12 cellular contexts compared by ENCODE assay signal in the genomic region with DNA sequence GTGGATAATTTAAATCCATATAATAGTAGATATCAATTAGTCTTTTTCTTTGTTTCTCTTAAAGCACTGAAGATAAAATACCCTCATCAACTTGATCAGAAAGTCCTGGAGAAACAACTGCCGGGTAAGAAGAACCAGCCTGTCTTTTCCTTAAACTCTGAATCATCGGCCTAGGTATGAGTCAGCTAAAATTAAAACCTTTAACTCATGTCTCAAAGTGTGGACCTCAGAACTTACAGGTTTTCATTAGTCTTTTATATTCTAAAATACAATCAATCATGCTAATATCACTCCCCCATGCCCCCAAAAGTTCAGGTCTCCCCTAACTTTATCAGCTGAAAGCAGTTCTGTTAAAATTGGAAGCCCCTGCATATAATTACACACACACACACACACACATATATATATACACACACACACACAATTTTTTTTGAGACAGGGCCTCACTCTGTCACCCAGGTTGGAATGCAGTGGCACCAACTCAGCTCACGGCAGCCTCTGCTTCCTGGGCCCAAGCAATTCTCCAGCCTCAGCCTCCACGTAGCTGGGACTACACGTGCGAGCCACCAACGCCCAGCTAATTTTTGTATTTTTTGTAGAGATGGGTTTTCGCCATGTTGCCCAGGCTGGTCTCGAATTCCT.
DNase-seq lines count a peak whose midpoint lies in the region; TF ChIP-seq lines count a peak whose summit lies in the region.
"Had no signal": no experiment of that assay in that cellular context is flagged by ENCODE, and none has a peak within 500 bp of the region (broad histone marks: within the 10 kb centered on the region; RNA-seq: fewer than 3 reads in every experiment).

No MANE protein-coding gene starts in this region.

- H3K4me1 Mint-ChIP-seq in activated naive CD4-positive, alpha-beta T cell treated with anti-CD3 and anti-CD28 coated beads, Interleukin-2, amount 50 U/mL, for 24 hours = no peaks in the 10 kb centered on the region
- H3K4me1 Mint-ChIP-seq: CD4-positive, CD25-positive, alpha-beta regulatory T cell; H9 had no signal

- H3K9me3 Mint-ChIP-seq in activated naive CD4-positive, alpha-beta T cell treated with anti-CD3 and anti-CD28 coated beads, Interleukin-2, amount 50 U/mL, for 24 hours = no peaks in the 10 kb centered on the region
- H3K9me3 Mint-ChIP-seq: CD4-positive, CD25-positive, alpha-beta regulatory T cell; H9 had no signal

- H3K4me3 ChIP-seq in SK-N-MC = no peak overlapping the region
- no peak overlapping the region for H3K4me3 ChIP-seq in fibroblast of mammary gland (ENCODE audit: control insufficient read depth, low read depth, low read length)

- TF ChIP-seq CTCF in fibroblast of mammary gland (conservative IDR thresholded peaks at IDR 0.05; ENCODE audit: control insufficient read depth, insufficient read depth, low read depth, low read length) = no peak

- no peaks in the 10 kb centered on the region for H3K9me3 ChIP-seq in SK-N-MC (ENCODE audit: low read depth, low read length)

- peak overlapping the region; percentile 46 for H3K27ac Mint-ChIP-seq in activated naive CD4-positive, alpha-beta T cell treated with anti-CD3 and anti-CD28 coated beads, Interleukin-2, amount 50 U/mL, for 24 hours
- H3K27ac Mint-ChIP-seq: activated CD4-positive, alpha-beta T cell treated with anti-CD3 and anti-CD28 coated beads for 36 hours had no signal

- peak overlapping the region; percentile 16; the same call in 1 of the 2 replicates for H3K27ac ChIP-seq in SK-N-MC

- no peak overlapping the region for H3K4me3 Mint-ChIP-seq in activated naive CD4-positive, alpha-beta T cell treated with anti-CD3 and anti-CD28 coated beads, Interleukin-2, amount 50 U/mL, for 24 hours
- H3K4me3 Mint-ChIP-seq: activated CD4-positive, alpha-beta T cell treated with anti-CD3 and anti-CD28 coated beads for 36 hours; CD4-positive, CD25-positive, alpha-beta regulatory T cell; H9 had no signal

- peaks cover 13% of the 10 kb centered on the region for H3K36me3 Mint-ChIP-seq in activated naive CD4-positive, alpha-beta T cell treated with anti-CD3 and anti-CD28 coated beads, Interleukin-2, amount 50 U/mL, for 24 hours

- H3K27me3 Mint-ChIP-seq in activated naive CD4-positive, alpha-beta T cell treated with anti-CD3 and anti-CD28 coated beads, Interleukin-2, amount 50 U/mL, for 24 hours = no peaks in the 10 kb centered on the region
- H3K27me3 Mint-ChIP-seq: activated CD4-positive, alpha-beta T cell treated with anti-CD3 and anti-CD28 coated beads for 36 hours; CD4-positive, CD25-positive, alpha-beta regulatory T cell had no signal

- H3K36me3 ChIP-seq in SK-N-MC (ENCODE audit: insufficient read depth, low read length) = peaks cover 62% of the 10 kb centered on the region

- DNase-seq in activated naive CD4-positive, alpha-beta T cell treated with Interleukin-2 at 50 U/mL for 16 hours = no peak
- DNase-seq in SK-N-MC (ENCODE audit: low read depth, low spot score) = no peak
- DNase-seq in fibroblast of mammary gland (ENCODE audit: low read depth) = peak; percentile 81
- DNase-seq in smooth muscle cell of the brain vasculature (ENCODE audit: low read depth, low spot score) = peak; percentile 9
- DNase-seq in stimulated activated CD4-positive, alpha-beta T cell treated with anti-CD3 and anti-CD28 coated beads, Interleukin-15, amount 100 ng/mL, for 24 hours = no peak
- DNase-seq in NCI-H510A treated with DMSO at 0.1 percent for 48 hours (lab: John Stamatoyannopoulos, UW) = no peak
- no peak for DNase-seq in stimulated activated CD8-positive, alpha-beta memory T cell treated with anti-CD3 and anti-CD28 coated beads, Interleukin-4, amount 100 ng/mL, for 48 hours
- DNase-seq: activated CD4-positive, alpha-beta T cell treated with anti-CD3 and anti-CD28 coated beads for 36 hours; CD4-positive, CD25-positive, alpha-beta regulatory T cell; H9; stimulated activated naive CD4-positive, alpha-beta T cell had no signal

- H3K9ac ChIP-seq in SK-N-MC (ENCODE audit: insufficient read length) = no peak overlapping the region

Comparison
In these comparisons a context has a peak if more than half of its experiments do, and no peak if none do; other contexts are left out.
1. DNase-seq: peak in fibroblast of mammary gland (single experiment) and smooth muscle cell of the brain vasculature (single experiment); none in activated naive CD4-positive, alpha-beta T cell treated with Interleukin-2 at 50 U/mL for 16 hours (single experiment), SK-N-MC (single experiment), stimulated activated CD4-positive, alpha-beta T cell treated with anti-CD3 and anti-CD28 coated beads, Interleukin-15, amount 100 ng/mL, for 24 hours (single experiment), NCI-H510A treated with DMSO at 0.1 percent for 48 hours (single experiment) and stimulated activated CD8-positive, alpha-beta memory T cell treated with anti-CD3 and anti-CD28 coated beads, Interleukin-4, amount 100 ng/mL, for 48 hours (single experiment).